1 cellular context compared by ENCODE assay signal in the genomic region with DNA sequence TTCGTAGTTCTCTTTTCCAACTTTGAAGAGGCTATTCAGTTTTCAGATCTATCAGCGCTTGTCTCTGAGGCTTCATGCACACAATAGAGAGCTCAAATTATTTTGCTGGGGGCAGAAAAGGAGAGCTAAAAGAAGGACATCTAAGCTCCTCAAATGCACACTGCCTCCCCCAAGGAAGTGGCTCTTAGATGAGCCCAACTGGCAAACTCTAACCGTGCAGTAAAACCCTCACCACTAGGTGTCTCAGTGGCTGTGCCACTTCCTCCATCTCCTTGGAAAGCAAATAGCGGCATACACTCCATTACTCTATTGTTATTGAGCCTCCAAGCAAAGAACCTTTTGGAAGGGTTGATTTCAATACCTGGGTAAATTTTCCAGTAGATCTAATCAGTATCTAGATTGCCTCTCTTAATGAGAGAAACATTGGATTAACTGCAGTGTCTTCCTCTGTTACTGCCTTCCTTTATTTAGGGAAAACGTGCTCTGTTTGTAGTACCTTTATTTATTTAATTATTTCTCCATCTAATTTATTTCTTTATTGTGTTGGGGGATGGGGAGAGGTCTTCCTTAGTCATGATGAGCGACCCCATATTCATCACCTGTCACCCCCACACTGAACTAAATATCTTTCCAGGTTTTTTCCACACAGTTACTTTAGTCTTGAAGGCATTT.
A peak's percentile ranks its signal among the peaks of the same experiment; 100 is the strongest.
TF ChIP-seq lines count a peak whose summit lies in the region.

No MANE protein-coding gene starts in this region.

TF ChIP-seq in HepG2, 621 proteins besides CTCF, POLR2A, EP300 and RAD21 (continued from another document):
- peak; percentile 27; the same call in 1 of the 2 replicates for TF ChIP-seq ARID5B (CRISPR knock-in tag; IDR thresholded peaks at IDR 0.05)
- TF ChIP-seq HIVEP1 (CRISPR knock-in tag; IDR thresholded peaks at IDR 0.05): no peak
- TF ChIP-seq ZNF329 (CRISPR knock-in tag; IDR thresholded peaks at IDR 0.05; ENCODE audit: low read depth): no peak
- TF ChIP-seq ERF (CRISPR knock-in tag; IDR thresholded peaks at IDR 0.05): 0 out of 2 replicates have a peak, but pooled peaks have one; percentile 50
- peak; percentile 55 for TF ChIP-seq KAT8 (CRISPR knock-in tag; IDR thresholded peaks at IDR 0.05)
- peak; percentile 59 for TF ChIP-seq BCL6 (CRISPR knock-in tag; IDR thresholded peaks at IDR 0.05)
- TF ChIP-seq CCDC6 (CRISPR knock-in tag; IDR thresholded peaks at IDR 0.05): no peak
- peak; percentile 43; the same call in 1 of the 2 replicates for TF ChIP-seq GATAD2A (CRISPR knock-in tag; IDR thresholded peaks at IDR 0.05)
- TF ChIP-seq ZNF790 (CRISPR knock-in tag; IDR thresholded peaks at IDR 0.05; ENCODE audit: borderline replicate concordance): no peak
- no peak for TF ChIP-seq ZNF83 (CRISPR knock-in tag; IDR thresholded peaks at IDR 0.05; ENCODE audit: borderline replicate concordance)
- TF ChIP-seq SOX5 (CRISPR knock-in tag; IDR thresholded peaks at IDR 0.05; ENCODE audit: borderline replicate concordance): peak; percentile 47; the same call in 1 of the 2 replicates
- TF ChIP-seq, protein P1, sequence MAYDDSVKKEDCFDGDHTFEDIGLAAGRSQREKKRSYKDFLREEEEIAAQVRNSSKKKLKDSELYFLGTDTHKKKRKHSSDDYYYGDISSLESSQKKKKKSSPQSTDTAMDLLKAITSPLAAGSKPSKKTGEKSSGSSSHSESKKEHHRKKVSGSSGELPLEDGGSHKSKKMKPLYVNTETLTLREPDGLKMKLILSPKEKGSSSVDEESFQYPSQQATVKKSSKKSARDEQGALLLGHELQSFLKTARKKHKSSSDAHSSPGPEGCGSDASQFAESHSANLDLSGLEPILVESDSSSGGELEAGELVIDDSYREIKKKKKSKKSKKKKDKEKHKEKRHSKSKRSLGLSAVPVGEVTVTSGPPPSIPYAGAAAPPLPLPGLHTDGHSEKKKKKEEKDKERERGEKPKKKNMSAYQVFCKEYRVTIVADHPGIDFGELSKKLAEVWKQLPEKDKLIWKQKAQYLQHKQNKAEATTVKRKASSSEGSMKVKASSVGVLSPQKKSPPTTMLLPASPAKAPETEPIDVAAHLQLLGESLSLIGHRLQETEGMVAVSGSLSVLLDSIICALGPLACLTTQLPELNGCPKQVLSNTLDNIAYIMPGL (CRISPR knock-in tag; IDR thresholded peaks at IDR 0.05; ENCODE audit: borderline replicate concordance in 1 of 2, low read depth in 1 of 2): peak in 1 of 2 experiments; percentile 30; a peak in 1 of 4 replicates
- no peak for TF ChIP-seq ZFP36 (IDR thresholded peaks at IDR 0.05; ENCODE audit: borderline replicate concordance, low read depth, low read length, partially characterized antibody)
- peak; percentile 81 for TF ChIP-seq STAG1 (CRISPR knock-in tag; IDR thresholded peaks at IDR 0.05)
- no peak for TF ChIP-seq FOXA1 (IDR thresholded peaks at IDR 0.05)
- peak; percentile 16; the same call in 1 of the 2 replicates for TF ChIP-seq FOXA1 (CRISPR knock-in tag; IDR thresholded peaks at IDR 0.05)
- peak; percentile 53; the same call in 1 of the 2 replicates for TF ChIP-seq MIXL1 (CRISPR knock-in tag; IDR thresholded peaks at IDR 0.05)
- TF ChIP-seq SRSF4 (IDR thresholded peaks at IDR 0.05; ENCODE audit: low read depth, low read length, poor library complexity, severe bottlenecking): no peak
- TF ChIP-seq ELF3 (CRISPR knock-in tag; IDR thresholded peaks at IDR 0.05): peak; percentile 90
- no peak for TF ChIP-seq ZNF883 (CRISPR knock-in tag; IDR thresholded peaks at IDR 0.05; ENCODE audit: not compliant biosample characterization)
- no peak for TF ChIP-seq SOX6 (IDR thresholded peaks at IDR 0.05)
- TF ChIP-seq SOX6 (CRISPR knock-in tag; IDR thresholded peaks at IDR 0.05): peak; percentile 36; the same call in 1 of the 2 replicates
- TF ChIP-seq RBAK (CRISPR knock-in tag; IDR thresholded peaks at IDR 0.05): no peak
